In genomic region chr10:49605939-49606509, GRCh38 we compare ENCODE assay signal across 24 cellular contexts. TPM values are rescaled to one million over a fixed set of nuclear protein-coding genes. Genes with fewer than 3 reads are reported as not detected.
DNase-seq lines count a peak whose midpoint lies in the region; ATAC-seq and TF ChIP-seq lines count a peak whose summit lies in the region.
"Had no signal": no experiment of that assay in that cellular context is flagged by ENCODE, and none has a peak within 500 bp of the region (broad histone marks: within the 10 kb centered on the region; RNA-seq: fewer than 3 reads in every experiment).

No MANE protein-coding gene starts in this region.

- peaks cover 0 to 6% (median 0%) of the 10 kb centered on the region in 8 donors for H3K9me3 ChIP-seq in spleen
- H3K9me3 ChIP-seq: BE2C, lower lobe of right lung, transverse colon had no signal

- no peak overlapping the region for H3K27ac Mint-ChIP-seq in WTC11
- H3K27ac Mint-ChIP-seq in osteocyte (ENCODE audit: unreplicated experiment): no peak overlapping the region
- H3K27ac Mint-ChIP-seq: neural progenitor cell, progenitor cell of endocrine pancreas had no signal

- no peak overlapping the region for H3K4me3 ChIP-seq in spleen
- H3K4me3 ChIP-seq: lower lobe of right lung, neural progenitor cell, stomach, transverse colon had no signal

- H3K27me3 Mint-ChIP-seq in WTC11 (ENCODE audit: low read depth): peaks cover 87% of the 10 kb centered on the region
- peaks cover 58% of the 10 kb centered on the region for H3K27me3 Mint-ChIP-seq in osteocyte (ENCODE audit: unreplicated experiment)

- CTCF ChIA-PET in WTC11 (lab: Charles Lee): interaction anchor here (0.9 to 1.9 kb wide), 3 partner anchors 11 to 161 kb away, joined by 4 to 22 read pairs (median 8); no protein-coding TSS in a partner anchor

- H3K4me1 ChIP-seq in spleen: peaks cover 0 to 32% (median 19%) of the 10 kb centered on the region in 6 donors

- no peak for TF ChIP-seq POLR2A in spleen (IDR thresholded peaks at IDR 0.05)

- H3K27ac ChIP-seq in spleen: no peak overlapping the region
- H3K27ac ChIP-seq: lower lobe of right lung, neural progenitor cell, stomach, transverse colon had no signal

- no peak overlapping the region for H3K4me3 Mint-ChIP-seq in WTC11
- no peak overlapping the region for H3K4me3 Mint-ChIP-seq in osteocyte (ENCODE audit: unreplicated experiment)
- H3K4me3 Mint-ChIP-seq: central memory CD8-positive, alpha-beta T cell; neural progenitor cell had no signal

- H3K36me3 Mint-ChIP-seq in WTC11 (no peaks in the 10 kb centered on the region), osteocyte (ENCODE audit: unreplicated experiment) (no peaks in the 10 kb centered on the region)
- H3K36me3 Mint-ChIP-seq: neural progenitor cell had no signal

- POLR2A ChIA-PET in WTC11 (lab: Charles Lee): no interaction called here

- H3K9me3 Mint-ChIP-seq in WTC11 (no peaks in the 10 kb centered on the region), osteocyte (ENCODE audit: unreplicated experiment) (no peaks in the 10 kb centered on the region)

- H3K36me3 ChIP-seq in spleen: no peaks in the 10 kb centered on the region
- H3K36me3 ChIP-seq: BE2C, lower lobe of right lung, neural progenitor cell, stomach, transverse colon had no signal

- DNase-seq in NCI-H345 (lab: John Stamatoyannopoulos, UW): peak; percentile 39
- no peak for DNase-seq in NCI-H345 treated with DMSO at 0.1 percent for 48 hours (lab: John Stamatoyannopoulos, UW; ENCODE audit: unreplicated experiment)
- DNase-seq in DMS79 (lab: John Stamatoyannopoulos, UW): peak; percentile 54
- peak; percentile 3 for DNase-seq in WTC11 (ENCODE audit: low spot score)
- peak; percentile 59 for DNase-seq in osteocyte (ENCODE audit: extremely low spot score, unreplicated experiment)
- DNase-seq in 8988T: no peak
- DNase-seq in spleen: no peak
- DNase-seq in COR-L47 (lab: John Stamatoyannopoulos, UW): no peak
- DNase-seq: activated CD4-positive, alpha-beta T cell treated with anti-CD3 and anti-CD28 coated beads, Interleukin-2, amount 50 U/mL, for 1 hour; glutamatergic neuron; kidney; lower lobe of right lung; NCI-H1417; NCI-H2081 treated with DMSO at 0.1 percent for 48 hours; NCI-H524 treated with DMSO at 0.1 percent for 48 hours; stimulated activated CD8-positive, alpha-beta memory T cell treated with anti-CD3 and anti-CD28 coated beads, Interleukin-4, amount 100 ng/mL, for 48 hours; T-helper 2 cell; transverse colon had no signal

- peaks cover 15% of the 10 kb centered on the region for H3K4me1 Mint-ChIP-seq in WTC11
- peaks cover 13% of the 10 kb centered on the region for H3K4me1 Mint-ChIP-seq in osteocyte (ENCODE audit: unreplicated experiment)

- intact Hi-C loops in spleen (cut with DNase I; ENCODE audit: low total_unique reads): no loop called here

- 42 to 57% (median 51%) methylated on average over 3 of the region's 3 CpGs for WGBS in spleen, 5 donors

- ATAC-seq in WTC11: no peak

- peaks cover 0 to 98% (median 40%) of the 10 kb centered on the region in 7 donors for H3K27me3 ChIP-seq in spleen (replicated peaks in 1 of 7)

- TF ChIP-seq CTCF in WTC11 (IDR thresholded peaks at IDR 0.05) (no peak), osteocyte (IDR thresholded peaks at IDR 0.05) (no peak), spleen (IDR thresholded peaks at IDR 0.05 in 8 of 11, conservative IDR thresholded peaks at IDR 0.05 in 3 of 11) (no peak)

TF ChIP-seq in WTC11, 78 proteins besides CTCF, POLR2A, EP300 and RAD21 (continues in another document):
- TF ChIP-seq, protein P1, sequence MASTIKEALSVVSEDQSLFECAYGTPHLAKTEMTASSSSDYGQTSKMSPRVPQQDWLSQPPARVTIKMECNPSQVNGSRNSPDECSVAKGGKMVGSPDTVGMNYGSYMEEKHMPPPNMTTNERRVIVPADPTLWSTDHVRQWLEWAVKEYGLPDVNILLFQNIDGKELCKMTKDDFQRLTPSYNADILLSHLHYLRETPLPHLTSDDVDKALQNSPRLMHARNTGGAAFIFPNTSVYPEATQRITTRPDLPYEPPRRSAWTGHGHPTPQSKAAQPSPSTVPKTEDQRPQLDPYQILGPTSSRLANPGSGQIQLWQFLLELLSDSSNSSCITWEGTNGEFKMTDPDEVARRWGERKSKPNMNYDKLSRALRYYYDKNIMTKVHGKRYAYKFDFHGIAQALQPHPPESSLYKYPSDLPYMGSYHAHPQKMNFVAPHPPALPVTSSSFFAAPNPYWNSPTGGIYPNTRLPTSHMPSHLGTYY (CRISPR knock-in tag; IDR thresholded peaks at IDR 0.05): no peak
- TF ChIP-seq TEAD4 (CRISPR knock-in tag; IDR thresholded peaks at IDR 0.05): no peak
- no peak for TF ChIP-seq FOXP1 (CRISPR knock-in tag; IDR thresholded peaks at IDR 0.05; ENCODE audit: borderline replicate concordance)
- TF ChIP-seq MYBL2 (CRISPR knock-in tag; IDR thresholded peaks at IDR 0.05): no peak
- no peak for TF ChIP-seq AR (CRISPR knock-in tag; IDR thresholded peaks at IDR 0.05)
- TF ChIP-seq TCF7 (CRISPR knock-in tag; IDR thresholded peaks at IDR 0.05; ENCODE audit: low read depth): no peak
- TF ChIP-seq ZNF423 (CRISPR knock-in tag; IDR thresholded peaks at IDR 0.05): no peak
- TF ChIP-seq NR2C2 (CRISPR knock-in tag; IDR thresholded peaks at IDR 0.05): no peak
- no peak for TF ChIP-seq ZNF121 (CRISPR knock-in tag; IDR thresholded peaks at IDR 0.05)
- TF ChIP-seq IRF2 (CRISPR knock-in tag; IDR thresholded peaks at IDR 0.05; ENCODE audit: borderline replicate concordance, low read depth): no peak
- no peak for TF ChIP-seq E2F4 (CRISPR knock-in tag; IDR thresholded peaks at IDR 0.05; ENCODE audit: borderline replicate concordance, low read depth)
- TF ChIP-seq ZNF671 (CRISPR knock-in tag; IDR thresholded peaks at IDR 0.05): no peak
- no peak for TF ChIP-seq NFYB (CRISPR knock-in tag; conservative IDR thresholded peaks at IDR 0.05; ENCODE audit: low read depth)
- no peak for TF ChIP-seq JAZF1 (CRISPR knock-in tag; IDR thresholded peaks at IDR 0.05)
- TF ChIP-seq EMX1 (CRISPR knock-in tag; IDR thresholded peaks at IDR 0.05): no peak

RNA-seq across cellular contexts. Expression of gene SLC18A3, which starts 4.1 kb away (rescaled TPM):
- 0.07 to 0.13 TPM (median 0.09 TPM) in 3 replicates for total RNA-seq in WTC11 (2021)
- 0.32 and 0.34 TPM in 2 replicates for total RNA-seq in osteocyte
- total RNA-seq in spleen: not detected
- polyA plus RNA-seq in spleen: not detected
- total RNA-seq: kidney, lower lobe of right lung, M059J, progenitor cell of endocrine pancreas had no signal

RNA-seq across cellular contexts. Expression of gene CHAT, which starts 7.8 kb away (rescaled TPM):
- not detected in 3 replicates for total RNA-seq in WTC11 (2021)
- not detected in 2 replicates for total RNA-seq in osteocyte
- total RNA-seq in spleen: not detected
- not detected for polyA plus RNA-seq in spleen
- total RNA-seq: kidney, lower lobe of right lung, M059J, progenitor cell of endocrine pancreas had no signal
- polyA plus RNA-seq: stomach had no signal

Comparison
In these comparisons a context has a peak if more than half of its experiments do, and no peak if none do; other contexts are left out.
1. DNase-seq: peak in NCI-H345 (single experiment), DMS79 (single experiment), WTC11 (single experiment) and osteocyte (single experiment); none in NCI-H345 treated with DMSO at 0.1 percent for 48 hours (single experiment), 8988T (single experiment), spleen (single experiment) and COR-L47 (single experiment).